Comparison of ENCODE assay signal across 1 cellular context in the genomic region with DNA sequence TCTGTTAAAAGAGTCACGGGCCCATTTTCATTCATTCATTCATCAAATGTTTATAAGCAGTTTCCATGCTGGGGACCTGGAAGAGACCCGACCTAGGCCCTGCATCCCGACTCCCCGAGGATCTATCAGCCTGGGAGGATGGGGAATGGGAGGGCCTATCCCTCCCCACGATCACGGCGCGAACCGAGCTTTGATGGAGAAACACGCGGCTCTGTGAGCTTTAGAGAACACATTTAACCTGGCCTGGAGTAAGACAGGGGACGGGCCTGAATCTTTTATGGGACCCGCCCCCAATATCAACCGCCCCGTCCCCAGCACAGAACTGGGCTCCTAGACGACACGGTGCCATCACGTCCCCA.
TF ChIP-seq lines count a peak whose summit lies in the region.

No MANE protein-coding gene starts in this region.

TF ChIP-seq in WTC11, 78 proteins besides CTCF, POLR2A, EP300 and RAD21 (continued from another document):
- TF ChIP-seq, protein P1, sequence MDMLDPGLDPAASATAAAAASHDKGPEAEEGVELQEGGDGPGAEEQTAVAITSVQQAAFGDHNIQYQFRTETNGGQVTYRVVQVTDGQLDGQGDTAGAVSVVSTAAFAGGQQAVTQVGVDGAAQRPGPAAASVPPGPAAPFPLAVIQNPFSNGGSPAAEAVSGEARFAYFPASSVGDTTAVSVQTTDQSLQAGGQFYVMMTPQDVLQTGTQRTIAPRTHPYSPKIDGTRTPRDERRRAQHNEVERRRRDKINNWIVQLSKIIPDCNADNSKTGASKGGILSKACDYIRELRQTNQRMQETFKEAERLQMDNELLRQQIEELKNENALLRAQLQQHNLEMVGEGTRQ (CRISPR knock-in tag; IDR thresholded peaks at IDR 0.05): no peak
- no peak for TF ChIP-seq ZNF317 (CRISPR knock-in tag; IDR thresholded peaks at IDR 0.05; ENCODE audit: borderline replicate concordance, low read depth)
- TF ChIP-seq TEAD4 (CRISPR knock-in tag; IDR thresholded peaks at IDR 0.05): no peak
- TF ChIP-seq, protein P2, sequence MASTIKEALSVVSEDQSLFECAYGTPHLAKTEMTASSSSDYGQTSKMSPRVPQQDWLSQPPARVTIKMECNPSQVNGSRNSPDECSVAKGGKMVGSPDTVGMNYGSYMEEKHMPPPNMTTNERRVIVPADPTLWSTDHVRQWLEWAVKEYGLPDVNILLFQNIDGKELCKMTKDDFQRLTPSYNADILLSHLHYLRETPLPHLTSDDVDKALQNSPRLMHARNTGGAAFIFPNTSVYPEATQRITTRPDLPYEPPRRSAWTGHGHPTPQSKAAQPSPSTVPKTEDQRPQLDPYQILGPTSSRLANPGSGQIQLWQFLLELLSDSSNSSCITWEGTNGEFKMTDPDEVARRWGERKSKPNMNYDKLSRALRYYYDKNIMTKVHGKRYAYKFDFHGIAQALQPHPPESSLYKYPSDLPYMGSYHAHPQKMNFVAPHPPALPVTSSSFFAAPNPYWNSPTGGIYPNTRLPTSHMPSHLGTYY (CRISPR knock-in tag; IDR thresholded peaks at IDR 0.05): no peak
- no peak for TF ChIP-seq CBFB (CRISPR knock-in tag; IDR thresholded peaks at IDR 0.05; ENCODE audit: low read depth)
